12 cellular contexts compared by ENCODE assay signal in the genomic region with DNA sequence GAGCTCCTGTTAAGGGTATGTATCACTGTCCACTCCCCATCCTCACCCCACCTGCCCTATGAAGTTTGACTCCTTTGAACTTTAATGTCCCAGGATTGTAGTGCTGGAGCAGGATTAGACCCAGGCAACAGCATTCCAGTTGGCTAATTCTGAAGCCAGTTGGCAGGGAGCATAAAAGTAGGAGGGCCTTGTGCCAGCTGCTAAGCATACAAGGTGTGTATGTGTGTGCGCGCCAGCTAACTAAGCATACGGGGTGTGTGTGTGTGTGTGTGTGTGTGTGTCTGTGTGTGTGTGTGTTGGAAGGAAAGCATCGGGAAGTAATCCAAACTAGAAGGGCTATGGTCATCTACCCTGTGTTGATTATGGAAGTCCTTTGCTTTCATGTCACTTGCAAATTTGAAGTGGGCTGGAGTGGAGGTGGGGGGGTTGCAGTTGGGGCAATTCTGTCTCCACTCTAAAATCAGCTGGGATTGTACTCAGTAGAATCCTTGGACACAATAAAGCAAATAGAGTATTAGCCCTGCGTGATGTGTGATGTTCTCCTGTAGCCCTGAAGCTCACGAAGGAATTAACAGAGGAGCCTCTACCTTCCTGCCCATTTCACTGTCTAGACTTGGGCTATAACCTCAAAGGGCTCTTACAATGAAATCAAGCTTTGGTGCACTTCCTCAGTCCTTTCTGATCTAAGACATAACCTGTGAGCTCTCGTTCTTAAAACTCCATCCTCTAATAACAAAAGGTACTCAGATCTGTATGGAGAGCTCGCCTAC. TPM values are rescaled to one million over a fixed set of nuclear protein-coding genes. Genes with fewer than 3 reads are reported as not detected.
A peak's percentile ranks its signal among the peaks of the same experiment; 100 is the strongest.
DNase-seq lines count a peak whose midpoint lies in the region; ATAC-seq and TF ChIP-seq lines count a peak whose summit lies in the region.
"Had no signal": no experiment of that assay in that cellular context is flagged by ENCODE, and none has a peak within 500 bp of the region (broad histone marks: within the 10 kb centered on the region; RNA-seq: fewer than 3 reads in every experiment).

No MANE protein-coding gene starts in this region.

- H3K27ac ChIP-seq in liver (ENCODE audit: low read depth in 1 of 2, low read length in 2 of 2), result no peak overlapping the region
- H3K27ac ChIP-seq in upper lobe of right lung, result no peak overlapping the region
- H3K27ac ChIP-seq: spleen had no signal

- H3K36me3 Mint-ChIP-seq in activated naive CD8-positive, alpha-beta T cell treated with anti-CD3 and anti-CD28 coated beads for 36 hours, result peaks cover 23% of the 10 kb centered on the region
- peaks cover 26% of the 10 kb centered on the region for H3K36me3 Mint-ChIP-seq in activated naive CD8-positive, alpha-beta T cell treated with anti-CD3 and anti-CD28 coated beads, Interleukin-2, amount 50 U/mL, for 24 hours (ENCODE audit: low read depth)
- H3K36me3 Mint-ChIP-seq in activated T-helper 2 cell treated with anti-CD3 and anti-CD28 coated beads, Interferon-gamma antibody, Interleukin-2, Interleukin-4, amounts not matched to agents 10 μg/mL and 5 μg/mL and 100 μg/mL, durations not matched to agents 14 hours and 24 hours and 36 hours (ENCODE audit: low read depth), result peaks cover 39% of the 10 kb centered on the region

- no peaks in the 10 kb centered on the region for H3K9me3 ChIP-seq in liver (ENCODE audit: control insufficient read depth in 4 of 4, low read length in 3 of 4)
- no peaks in the 10 kb centered on the region for H3K9me3 ChIP-seq in upper lobe of right lung
- H3K9me3 ChIP-seq: spleen had no signal

- no peak overlapping the region for H3K9ac ChIP-seq in liver (ENCODE audit: low read depth in 1 of 2, low read length in 2 of 2)

- H3K4me1 Mint-ChIP-seq in activated naive CD8-positive, alpha-beta T cell treated with anti-CD3 and anti-CD28 coated beads for 36 hours, result peaks cover 4% of the 10 kb centered on the region
- peaks cover 5% of the 10 kb centered on the region for H3K4me1 Mint-ChIP-seq in activated naive CD8-positive, alpha-beta T cell treated with anti-CD3 and anti-CD28 coated beads, Interleukin-2, amount 50 U/mL, for 24 hours
- H3K4me1 Mint-ChIP-seq in activated T-helper 2 cell treated with anti-CD3 and anti-CD28 coated beads, Interferon-gamma antibody, Interleukin-2, Interleukin-4, amounts not matched to agents 10 μg/mL and 5 μg/mL and 100 μg/mL, durations not matched to agents 14 hours and 24 hours and 36 hours (ENCODE audit: low read depth), result peaks cover 4% of the 10 kb centered on the region

- H3K36me3 ChIP-seq in liver (ENCODE audit: control insufficient read depth in 4 of 4, insufficient read depth in 3 of 4, low read depth in 1 of 4, low read length in 3 of 4) (peaks cover 2 to 26% (median 13%) of the 10 kb centered on the region in 4 donors), upper lobe of right lung (peaks cover 42% of the 10 kb centered on the region)

- H3K4me3 Mint-ChIP-seq in activated naive CD8-positive, alpha-beta T cell treated with anti-CD3 and anti-CD28 coated beads for 36 hours, result no peak overlapping the region
- H3K4me3 Mint-ChIP-seq in activated naive CD8-positive, alpha-beta T cell treated with anti-CD3 and anti-CD28 coated beads, Interleukin-2, amount 50 U/mL, for 24 hours, result no peak overlapping the region
- no peak overlapping the region for H3K4me3 Mint-ChIP-seq in activated T-helper 2 cell treated with anti-CD3 and anti-CD28 coated beads, Interferon-gamma antibody, Interleukin-2, Interleukin-4, amounts not matched to agents 10 μg/mL and 5 μg/mL and 100 μg/mL, durations not matched to agents 14 hours and 24 hours and 36 hours (ENCODE audit: low read depth)

- peak overlapping the region; percentile 55 for H3K27ac Mint-ChIP-seq in activated naive CD8-positive, alpha-beta T cell treated with anti-CD3 and anti-CD28 coated beads for 36 hours
- H3K27ac Mint-ChIP-seq in activated naive CD8-positive, alpha-beta T cell treated with anti-CD3 and anti-CD28 coated beads, Interleukin-2, amount 50 U/mL, for 24 hours, result no peak overlapping the region
- H3K27ac Mint-ChIP-seq in activated T-helper 2 cell treated with anti-CD3 and anti-CD28 coated beads, Interferon-gamma antibody, Interleukin-2, Interleukin-4, amounts not matched to agents 10 μg/mL and 5 μg/mL and 100 μg/mL, durations not matched to agents 14 hours and 24 hours and 36 hours, result peak overlapping the region; percentile 1

- H3K4me1 ChIP-seq in liver (ENCODE audit: control insufficient read depth in 4 of 4, insufficient read depth in 4 of 4, low read length in 3 of 4), result peaks cover 0 to 27% (median 21%) of the 10 kb centered on the region in 4 donors
- no peaks in the 10 kb centered on the region for H3K4me1 ChIP-seq in upper lobe of right lung
- H3K4me1 ChIP-seq: spleen had no signal

- no peak for TF ChIP-seq CTCF in liver (IDR thresholded peaks at IDR 0.05; ENCODE audit: low read depth, low read length, missing input control)
- TF ChIP-seq CTCF in upper lobe of right lung (IDR thresholded peaks at IDR 0.05), result no peak

- peak; percentile 35 to 56 for TF ChIP-seq RAD21 in liver (IDR thresholded peaks at IDR 0.05)

- 56% methylated on average over 8 of the region's 8 CpGs for WGBS in liver

- DNase-seq in activated naive CD8-positive, alpha-beta T cell treated with anti-CD3 and anti-CD28 coated beads for 36 hours, result no peak
- DNase-seq in activated naive CD8-positive, alpha-beta T cell treated with anti-CD3 and anti-CD28 coated beads, Interleukin-2, amount 50 U/mL, for 24 hours, result no peak
- no peak for DNase-seq in activated T-helper 2 cell treated with anti-CD3 and anti-CD28 coated beads, Interferon-gamma antibody, Interleukin-2, Interleukin-4, amounts not matched to agents 10 μg/mL and 5 μg/mL and 100 μg/mL, durations not matched to agents 14 hours and 24 hours and 36 hours (ENCODE audit: low spot score)
- DNase-seq in upper lobe of right lung, result peak; percentile 67
- no peak for DNase-seq in SIG-M5 (lab: John Stamatoyannopoulos, UW)
- DNase-seq in activated CD4-positive, alpha-beta T cell treated with anti-CD3 and anti-CD28 coated beads, Interleukin-2, amount 50 U/mL, for 48 hours, result no peak
- DNase-seq: IMR-90, mesendoderm, NCI-H524 treated with DMSO at 0.1 percent for 48 hours, spleen had no signal

- no peak for ATAC-seq in activated naive CD8-positive, alpha-beta T cell treated with anti-CD3 and anti-CD28 coated beads, Interleukin-2, amount 50 U/mL, for 24 hours
- ATAC-seq in upper lobe of right lung (peak; percentile 90), HG02852 (IDR thresholded peaks at IDR 0.05; ENCODE audit: unreplicated experiment) (no peak)

- H3K4me3 ChIP-seq in liver (ENCODE audit: low read depth in 1 of 3, low read length in 3 of 3), result no peak overlapping the region
- no peak overlapping the region for H3K4me3 ChIP-seq in upper lobe of right lung
- H3K4me3 ChIP-seq: spleen had no signal

- no peaks in the 10 kb centered on the region for H3K27me3 Mint-ChIP-seq in activated naive CD8-positive, alpha-beta T cell treated with anti-CD3 and anti-CD28 coated beads for 36 hours
- no peaks in the 10 kb centered on the region for H3K27me3 Mint-ChIP-seq in activated naive CD8-positive, alpha-beta T cell treated with anti-CD3 and anti-CD28 coated beads, Interleukin-2, amount 50 U/mL, for 24 hours
- H3K27me3 Mint-ChIP-seq in activated T-helper 2 cell treated with anti-CD3 and anti-CD28 coated beads, Interferon-gamma antibody, Interleukin-2, Interleukin-4, amounts not matched to agents 10 μg/mL and 5 μg/mL and 100 μg/mL, durations not matched to agents 14 hours and 24 hours and 36 hours (ENCODE audit: low read depth), result no peaks in the 10 kb centered on the region

- intact Hi-C loops in activated T-helper 2 cell treated with anti-CD3 and anti-CD28 coated beads, Interferon-gamma antibody, Interleukin-2, Interleukin-4, amounts not matched to agents 10 μg/mL and 5 μg/mL and 100 μg/mL, durations not matched to agents 14 hours and 24 hours and 36 hours (cut with micrococcal nuclease), result no loop called here
- intact Hi-C loops in upper lobe of right lung (cut with DNase I), result no loop called here

- no peaks in the 10 kb centered on the region for H3K9me3 Mint-ChIP-seq in activated naive CD8-positive, alpha-beta T cell treated with anti-CD3 and anti-CD28 coated beads for 36 hours
- no peaks in the 10 kb centered on the region for H3K9me3 Mint-ChIP-seq in activated naive CD8-positive, alpha-beta T cell treated with anti-CD3 and anti-CD28 coated beads, Interleukin-2, amount 50 U/mL, for 24 hours
- H3K9me3 Mint-ChIP-seq in activated T-helper 2 cell treated with anti-CD3 and anti-CD28 coated beads, Interferon-gamma antibody, Interleukin-2, Interleukin-4, amounts not matched to agents 10 μg/mL and 5 μg/mL and 100 μg/mL, durations not matched to agents 14 hours and 24 hours and 36 hours, result no peaks in the 10 kb centered on the region

- H3K27me3 ChIP-seq in liver (ENCODE audit: control insufficient read depth in 4 of 4, insufficient read depth in 4 of 4, low read length in 3 of 4) (no peaks in the 10 kb centered on the region), upper lobe of right lung (no peaks in the 10 kb centered on the region)
- H3K27me3 ChIP-seq: spleen had no signal

TF ChIP-seq in liver, 16 proteins besides CTCF, POLR2A, EP300 and RAD21 (continues in another document):
- TF ChIP-seq, protein P1, sequence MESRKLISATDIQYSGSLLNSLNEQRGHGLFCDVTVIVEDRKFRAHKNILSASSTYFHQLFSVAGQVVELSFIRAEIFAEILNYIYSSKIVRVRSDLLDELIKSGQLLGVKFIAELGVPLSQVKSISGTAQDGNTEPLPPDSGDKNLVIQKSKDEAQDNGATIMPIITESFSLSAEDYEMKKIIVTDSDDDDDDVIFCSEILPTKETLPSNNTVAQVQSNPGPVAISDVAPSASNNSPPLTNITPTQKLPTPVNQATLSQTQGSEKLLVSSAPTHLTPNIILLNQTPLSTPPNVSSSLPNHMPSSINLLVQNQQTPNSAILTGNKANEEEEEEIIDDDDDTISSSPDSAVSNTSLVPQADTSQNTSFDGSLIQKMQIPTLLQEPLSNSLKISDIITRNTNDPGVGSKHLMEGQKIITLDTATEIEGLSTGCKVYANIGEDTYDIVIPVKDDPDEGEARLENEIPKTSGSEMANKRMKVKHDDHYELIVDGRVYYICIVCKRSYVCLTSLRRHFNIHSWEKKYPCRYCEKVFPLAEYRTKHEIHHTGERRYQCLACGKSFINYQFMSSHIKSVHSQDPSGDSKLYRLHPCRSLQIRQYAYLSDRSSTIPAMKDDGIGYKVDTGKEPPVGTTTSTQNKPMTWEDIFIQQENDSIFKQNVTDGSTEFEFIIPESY (IDR thresholded peaks at IDR 0.05), result peak; percentile 50
- TF ChIP-seq SP1 (IDR thresholded peaks at IDR 0.05) (peak; percentile 55), RXRA (IDR thresholded peaks at IDR 0.05) (peak; percentile 89), YY1 (IDR thresholded peaks at IDR 0.05) (peak; percentile 52), FOXA2 (IDR thresholded peaks at IDR 0.05) (peak; percentile 56), TAF1 (conservative IDR thresholded peaks at IDR 0.05) (no peak)

RNA-seq across cellular contexts. Expression of a gene that starts 26.9 kb away (rescaled TPM):
- 10 to 100 TPM; 48.1 to 48.3 TPM for total RNA-seq in activated naive CD8-positive, alpha-beta T cell treated with anti-CD3 and anti-CD28 coated beads for 36 hours
- total RNA-seq in activated T-helper 2 cell treated with anti-CD3 and anti-CD28 coated beads, Interferon-gamma antibody, Interleukin-2, Interleukin-4, amounts not matched to agents 10 μg/mL and 5 μg/mL and 100 μg/mL, durations not matched to agents 14 hours and 24 hours and 36 hours, result 122 and 123 TPM in 2 replicates
- total RNA-seq in liver, result 100 to 1,000 TPM; 129 to 237 TPM
- polyA plus RNA-seq in liver, result 10 to 100 TPM; 12.4 to 25.6 TPM
- 96.5 TPM for total RNA-seq in upper lobe of right lung
